22 cellular contexts compared by ENCODE assay signal in the genomic region with DNA sequence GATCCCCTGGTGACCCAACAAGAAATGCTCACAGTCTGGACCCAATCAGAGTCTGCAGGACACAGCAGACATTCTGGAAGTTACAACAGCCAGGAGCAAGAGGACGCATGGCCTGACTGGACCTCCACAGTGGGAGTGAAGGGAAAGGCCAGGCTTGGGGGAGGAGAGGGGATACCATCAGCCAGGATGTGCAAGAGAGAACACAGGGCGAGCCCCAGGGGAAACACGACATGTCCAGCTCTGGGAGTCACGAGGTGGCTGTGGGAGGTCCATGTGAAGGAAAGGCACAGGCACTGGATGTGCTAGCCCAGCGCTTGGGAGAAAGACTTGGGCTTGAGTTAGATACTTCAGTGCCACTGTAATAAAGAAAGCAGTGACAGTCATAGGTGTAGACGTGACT.
"Had no signal": no experiment of that assay in that cellular context is flagged by ENCODE, and none has a peak within 500 bp of the region (broad histone marks: within the 10 kb centered on the region; RNA-seq: fewer than 3 reads in every experiment).

No MANE protein-coding gene starts in this region.

- H3K9ac ChIP-seq: neural progenitor cell, SK-N-SH had no signal

- H3K27ac ChIP-seq: neural progenitor cell, prostate gland, stomach, suprapubic skin, tibial nerve, VCaP had no signal

- ATAC-seq: activated CD8-positive, alpha-beta memory T cell treated with anti-CD3 and anti-CD28 coated beads, Interleukin-2, amount 10 ng/mL, durations not matched to agents 7 days and 5 days; activated CD8-positive, alpha-beta T cell treated with anti-CD3 and anti-CD28 coated beads for 36 hours; naive thymus-derived CD4-positive, alpha-beta T cell; sciatic nerve; stimulated activated memory B cell treated with anti-CD40 and anti-IgM and Interleukin-4, amounts not matched to agents 10 μg/mL and 1 μg/mL and 100 μg/mL, for 72 hours had no signal

- H3K9me3 ChIP-seq: prostate gland, SK-N-SH, stomach, suprapubic skin, tibial nerve had no signal

- H2AFZ ChIP-seq: neural progenitor cell had no signal

- H3K4me2 ChIP-seq: neural progenitor cell, SK-N-SH, smooth muscle cell had no signal

- H3K4me1 ChIP-seq: neural progenitor cell, prostate gland, suprapubic skin, tibial nerve had no signal

- H3K27me3 ChIP-seq: neural progenitor cell, stomach, suprapubic skin, tibial nerve had no signal

- H3K36me3 ChIP-seq: neural progenitor cell, prostate gland, stomach, suprapubic skin, tibial nerve had no signal

- DNase-seq: activated CD4-positive, alpha-beta T cell treated with anti-CD3 and anti-CD28 coated beads, Interleukin-2, amount 10 ng/mL, durations not matched to agents 7 days and 5 days; activated CD4-positive, CD25-positive, alpha-beta regulatory T cell treated with anti-CD3 and anti-CD28 coated beads, Interleukin-2, amount 50 U/mL, for 72 hours; activated CD8-positive, alpha-beta memory T cell treated with anti-CD3 and anti-CD28 coated beads, Interleukin-2, amount 10 ng/mL, durations not matched to agents 7 days and 5 days; activated CD8-positive, alpha-beta T cell treated with anti-CD3 and anti-CD28 coated beads for 36 hours; activated gamma-delta T cell; activated T-cell treated with anti-CD3 and anti-CD28 coated beads for 4 hours; effector CD8-positive, alpha-beta T cell; erythroblast; foreskin fibroblast; hippocampal formation; naive thymus-derived CD4-positive, alpha-beta T cell; SK-N-SH; stimulated activated CD4-positive, alpha-beta T cell treated with anti-CD3 and anti-CD28 coated beads, Interleukin-15, amount 100 ng/mL, for 24 hours; stomach had no signal

- H3K4me3 ChIP-seq: neural progenitor cell, prostate gland, smooth muscle cell, stomach, suprapubic skin, tibial nerve had no signal
